Comparison of ENCODE assay signal across 7 cellular contexts in the genomic region with DNA sequence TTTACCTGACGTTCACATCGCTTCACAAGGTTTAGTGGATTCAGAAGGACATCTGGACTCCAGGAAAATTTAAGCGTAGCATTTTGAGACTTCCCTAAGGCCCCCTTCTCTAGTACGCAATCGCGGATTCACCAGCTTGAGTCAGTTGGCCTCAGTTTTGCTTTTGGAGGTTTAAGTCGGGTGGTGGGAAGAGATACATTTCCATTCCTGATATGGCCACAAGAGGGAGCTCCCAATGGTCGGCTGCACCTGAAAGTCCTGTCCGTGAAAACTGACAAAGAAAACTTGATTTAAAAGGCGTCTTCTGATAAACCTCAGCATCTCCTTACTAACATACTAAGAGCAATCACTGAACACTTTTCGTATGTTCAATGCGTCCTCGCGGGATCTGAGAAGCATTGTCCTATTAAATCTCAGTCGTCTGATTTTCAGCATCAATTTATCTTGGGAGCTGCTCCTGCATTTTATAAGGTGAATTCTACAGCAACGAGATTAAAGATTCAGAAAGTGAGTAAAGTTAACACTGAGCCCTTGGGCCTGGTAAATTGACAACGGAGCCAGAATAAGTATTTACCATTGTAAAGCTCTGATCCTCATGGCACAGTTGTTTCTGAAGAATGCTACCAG.
DNase-seq lines count a peak whose midpoint lies in the region; ATAC-seq and TF ChIP-seq lines count a peak whose summit lies in the region.

No MANE protein-coding gene starts in this region.

- no peaks in the 10 kb centered on the region for H3K36me3 Mint-ChIP-seq in stimulated activated naive B cell treated with anti-CD40 and anti-IgM and Interleukin-4, amounts not matched to agents 10 μg/mL and 1 μg/mL and 100 μg/mL, for 72 hours

- no peak overlapping the region for H3K27ac Mint-ChIP-seq in stimulated activated naive B cell treated with anti-CD40 and anti-IgM and Interleukin-4, amounts not matched to agents 10 μg/mL and 1 μg/mL and 100 μg/mL, for 72 hours

- no peak overlapping the region for H3K4me3 Mint-ChIP-seq in stimulated activated naive B cell treated with anti-CD40 and anti-IgM and Interleukin-4, amounts not matched to agents 10 μg/mL and 1 μg/mL and 100 μg/mL, for 72 hours

- peak; percentile 74 for ATAC-seq in HG03039 (IDR thresholded peaks at IDR 0.05; ENCODE audit: unreplicated experiment)
- peak; percentile 68 to 77 for ATAC-seq in stimulated activated naive B cell treated with anti-CD40 and anti-IgM and Interleukin-4, amounts not matched to agents 10 μg/mL and 1 μg/mL and 100 μg/mL, for 72 hours (replicated peaks)

- no peaks in the 10 kb centered on the region for H3K36me3 ChIP-seq in mucosa of stomach (ENCODE audit: control insufficient read depth, insufficient read depth, low read length)

- DNase-seq in GM12864 (ENCODE audit: low read depth) (peak; percentile 25), NCI-H748 treated with DMSO at 0.1 percent for 48 hours (lab: John Stamatoyannopoulos, UW) (peak; percentile 1), epidermal melanocyte (ENCODE audit: insufficient read length, low spot score) (peak; percentile 57)
- peak; percentile 59 for DNase-seq in activated CD8-positive, alpha-beta memory T cell treated with anti-CD3 and anti-CD28 coated beads for 24 hours
- DNase-seq in stimulated activated naive B cell treated with anti-CD40 and anti-IgM and Interleukin-4, amounts not matched to agents 10 μg/mL and 1 μg/mL and 100 μg/mL, for 72 hours: peak; percentile 17

- no peaks in the 10 kb centered on the region for H3K27me3 ChIP-seq in mucosa of stomach (ENCODE audit: control insufficient read depth, insufficient read depth, low read length)

- TF ChIP-seq CTCF in GM12864 (IDR thresholded peaks at IDR 0.05; ENCODE audit: low read depth, low read length, missing control alignments): peak; percentile 94

- peaks cover 5 to 6% of the 10 kb centered on the region in 2 donors for H3K4me1 Mint-ChIP-seq in stimulated activated naive B cell treated with anti-CD40 and anti-IgM and Interleukin-4, amounts not matched to agents 10 μg/mL and 1 μg/mL and 100 μg/mL, for 72 hours

- H3K9ac ChIP-seq in mucosa of stomach (ENCODE audit: low read length): peak overlapping the region; percentile 24

- H3K4me1 ChIP-seq in mucosa of stomach (ENCODE audit: control insufficient read depth, insufficient read depth, low read length): no peaks in the 10 kb centered on the region

- H3K27me3 Mint-ChIP-seq in stimulated activated naive B cell treated with anti-CD40 and anti-IgM and Interleukin-4, amounts not matched to agents 10 μg/mL and 1 μg/mL and 100 μg/mL, for 72 hours: peaks cover 11 to 21% of the 10 kb centered on the region in 2 donors

- H3K9me3 Mint-ChIP-seq in stimulated activated naive B cell treated with anti-CD40 and anti-IgM and Interleukin-4, amounts not matched to agents 10 μg/mL and 1 μg/mL and 100 μg/mL, for 72 hours: no peaks in the 10 kb centered on the region

- H3K4me3 ChIP-seq in GM12864 (ENCODE audit: low read depth, low read length) (no peak overlapping the region), mucosa of stomach (ENCODE audit: low read length) (no peak overlapping the region)

- H3K9me3 ChIP-seq in mucosa of stomach (ENCODE audit: control insufficient read depth, low read length): no peaks in the 10 kb centered on the region

Comparison
In these comparisons a context has a peak if more than half of its experiments do, and no peak if none do; other contexts are left out.
1. DNase-seq: peak in every context shown above with its lines; median percentile 59 in activated CD8-positive, alpha-beta memory T cell treated with anti-CD3 and anti-CD28 coated beads for 24 hours; 57 in epidermal melanocyte; 25 in GM12864; 17 in stimulated activated naive B cell treated with anti-CD40 and anti-IgM and Interleukin-4, amounts not matched to agents 10 μg/mL and 1 μg/mL and 100 μg/mL, for 72 hours; 1 in NCI-H748 treated with DMSO at 0.1 percent for 48 hours.